In the genomic region with DNA sequence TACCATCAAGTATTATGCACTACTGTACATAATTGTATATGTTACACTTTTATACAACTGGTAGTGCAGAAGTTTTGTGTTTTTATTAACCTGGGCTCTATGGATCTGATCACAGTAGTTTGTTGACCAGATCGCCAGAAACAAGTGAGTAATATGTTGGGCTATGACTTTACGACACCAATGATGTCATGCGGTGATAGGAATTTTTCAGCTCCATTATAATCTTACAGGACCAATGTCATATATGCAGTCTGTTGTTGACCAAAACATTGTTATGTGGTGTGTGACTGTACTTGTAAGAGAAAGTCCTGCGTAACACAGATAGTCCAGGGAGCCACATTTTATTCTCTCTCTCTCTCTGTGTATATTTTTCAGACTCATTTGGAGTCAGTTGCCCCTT, we compare ENCODE assay signal across 24 cellular contexts. TPM values are rescaled to one million over a fixed set of nuclear protein-coding genes. Genes with fewer than 3 reads are reported as not detected.
"Had no signal": no experiment of that assay in that cellular context is flagged by ENCODE, and none has a peak within 500 bp of the region (broad histone marks: within the 10 kb centered on the region; RNA-seq: fewer than 3 reads in every experiment).

No MANE protein-coding gene starts in this region.

- H3K4me3 ChIP-seq: SJCRH30 had no signal

- H3K36me3 ChIP-seq: SJCRH30 had no signal

- H3K4me1 ChIP-seq: SJCRH30 had no signal

- ATAC-seq: Panc1, Right ventricle myocardium inferior, SK-N-SH treated with all-trans-retinoic acid at 6 μM for 48 hours had no signal

- H3K27ac ChIP-seq: SJCRH30 had no signal

- DNase-seq: KBM-7, NCI-H1092, NCI-H1105 treated with DMSO at 0.1 percent for 48 hours, NCI-H1417 treated with DMSO at 0.1 percent for 48 hours, NCI-H146, NCI-H1694 treated with DMSO at 0.1 percent for 48 hours, NCI-H1930, NCI-H2081, NCI-H2107, NCI-H2227 treated with DMSO at 0.1 percent for 48 hours, NCI-H524, NCI-H526 treated with DMSO at 0.1 percent for 48 hours, NCI-H774, SHP77 treated with DMSO at 0.1 percent for 48 hours, SJCRH30 had no signal

RNA-seq across cellular contexts. Expression of gene ACOXL, which starts 4.5 kb away (rescaled TPM):
- total RNA-seq: HT1080, LHCN-M2, MCF 10A, NCI-H460, Right ventricle myocardium inferior, RPMI7951, SJCRH30 had no signal
- polyA plus RNA-seq: IgD-negative memory B cell had no signal
